Comparison of ENCODE assay signal across 24 cellular contexts in the genomic region with DNA sequence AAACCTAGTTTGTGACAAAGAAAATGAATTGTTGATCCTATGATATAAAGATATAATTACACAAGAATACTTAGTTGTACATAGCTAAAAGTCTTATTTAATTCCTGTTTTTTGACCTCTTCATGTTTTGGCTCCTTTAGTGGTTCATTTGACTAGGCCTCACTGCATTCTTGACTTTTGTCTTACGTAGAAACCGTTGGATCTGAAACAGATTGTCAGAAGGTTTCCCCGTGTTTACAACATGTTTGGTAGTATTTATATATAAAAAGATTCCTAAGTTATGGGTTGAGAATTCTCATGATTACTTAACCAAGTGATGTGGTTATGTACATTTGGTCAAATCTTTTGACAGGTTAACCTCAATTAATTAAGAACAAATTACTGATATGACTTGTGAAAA.
"Had no signal": no experiment of that assay in that cellular context is flagged by ENCODE, and none has a peak within 500 bp of the region (broad histone marks: within the 10 kb centered on the region; RNA-seq: fewer than 3 reads in every experiment).

No MANE protein-coding gene starts in this region.

- H3K27me3 ChIP-seq: colonic mucosa, neural progenitor cell, spleen, tibial nerve, upper lobe of left lung had no signal

- H3K27ac ChIP-seq: colonic mucosa, epithelial cell of prostate, neural progenitor cell, prostate gland, skin epidermis, spleen, thoracic aorta, tibial nerve, upper lobe of left lung had no signal

- FAIRE-seq: keratinocyte, urothelium cell line had no signal

- DNase-seq: colonic mucosa; effector CD8-positive, alpha-beta T cell; endodermal cell; hypothalamus; immature natural killer cell; mammary epithelial cell; mesendoderm; midbrain; naive thymus-derived CD4-positive, alpha-beta T cell; right cardiac atrium; spleen; stimulated activated CD4-positive, alpha-beta T cell treated with anti-CD3 and anti-CD28 coated beads, Interleukin-4, amount 100 ng/mL, for 4 hours; upper lobe of left lung had no signal

- H3K4me1 ChIP-seq: colonic mucosa, neural progenitor cell, prostate gland, spleen, tibial nerve, upper lobe of left lung had no signal

- H3K4me3 ChIP-seq: colonic mucosa, neural progenitor cell, prostate gland, skin epidermis, spleen, thoracic aorta, tibial nerve, upper lobe of left lung had no signal

- H3K9me3 ChIP-seq: colonic mucosa, prostate gland, spleen, thoracic aorta, tibial nerve, upper lobe of left lung had no signal

- ATAC-seq: esophagus mucosa; left lobe of liver; naive thymus-derived CD4-positive, alpha-beta T cell; right cardiac atrium; stimulated activated memory B cell treated with anti-CD40 and anti-IgM and Interleukin-4, amounts not matched to agents 10 μg/mL and 1 μg/mL and 100 μg/mL, for 72 hours had no signal

- H3K36me3 ChIP-seq: colonic mucosa, neural progenitor cell, prostate gland, spleen, thoracic aorta, tibial nerve, upper lobe of left lung had no signal
